8 cellular contexts compared by ENCODE assay signal in genomic region chr19:30227071-30227621, GRCh38.
A peak's percentile ranks its signal among the peaks of the same experiment; 100 is the strongest.
DNase-seq lines count a peak whose midpoint lies in the region; FAIRE-seq and TF ChIP-seq lines count a peak whose summit lies in the region.

No MANE protein-coding gene starts in this region.

- DNase-seq in activated naive CD4-positive, alpha-beta T cell treated with anti-CD3 and anti-CD28 coated beads for 36 hours: no peak
- DNase-seq in activated naive CD4-positive, alpha-beta T cell treated with anti-CD3 and anti-CD28 coated beads, Interleukin-2, amount 50 U/mL, for 16 hours: no peak
- DNase-seq in right atrium auricular region (ENCODE audit: low spot score) (no peak), COLO829 (ENCODE audit: low spot score) (no peak), GM19239 (ENCODE audit: insufficient read length, low spot score) (no peak), NCI-H1930 (lab: John Stamatoyannopoulos, UW) (no peak)

- intact Hi-C loops in activated naive CD4-positive, alpha-beta T cell treated with anti-CD3 and anti-CD28 coated beads for 36 hours (cut with micrococcal nuclease): loop anchor here (1.0 to 10.0 kb wide), 4 partner anchors 178 to 1130 kb away; partner anchors contain the start of gene C19orf12

- H3K27ac ChIP-seq in right atrium auricular region: peak overlapping the region in 1 of 2 donors; percentile 42

- H3K27me3 Mint-ChIP-seq in activated naive CD4-positive, alpha-beta T cell treated with anti-CD3 and anti-CD28 coated beads for 36 hours (ENCODE audit: low read depth): peaks cover 58% of the 10 kb centered on the region

- H3K9ac ChIP-seq in skeletal muscle satellite cell (ENCODE audit: low read depth, low read length): peak overlapping the region; percentile 52

- no peaks in the 10 kb centered on the region for H3K9me3 Mint-ChIP-seq in activated naive CD4-positive, alpha-beta T cell treated with anti-CD3 and anti-CD28 coated beads for 36 hours

- peaks cover 6% of the 10 kb centered on the region in 2 donors for H3K27me3 ChIP-seq in right atrium auricular region
- H3K27me3 ChIP-seq in skeletal muscle satellite cell (ENCODE audit: control insufficient read depth, insufficient read depth, low read length): peaks cover 69% of the 10 kb centered on the region

- peak overlapping the region; percentile 79 for H3K4me3 Mint-ChIP-seq in activated naive CD4-positive, alpha-beta T cell treated with anti-CD3 and anti-CD28 coated beads for 36 hours

- peaks cover 2% of the 10 kb centered on the region for H3K36me3 Mint-ChIP-seq in activated naive CD4-positive, alpha-beta T cell treated with anti-CD3 and anti-CD28 coated beads for 36 hours (ENCODE audit: low read depth)

- H3K4me3 ChIP-seq in WI38 (ENCODE audit: low read depth, low read length): peak overlapping the region; percentile 59
- peak overlapping the region; percentile 50 to 64 for H3K4me3 ChIP-seq in right atrium auricular region
- peak overlapping the region; percentile 70 for H3K4me3 ChIP-seq in skeletal muscle satellite cell (ENCODE audit: low read length)

- H3K4me1 ChIP-seq in right atrium auricular region (peaks cover 0 to 49% of the 10 kb centered on the region in 2 donors), skeletal muscle satellite cell (ENCODE audit: control insufficient read depth, insufficient read depth, low read length) (peaks cover 3% of the 10 kb centered on the region)

- TF ChIP-seq CTCF in WI38 (IDR thresholded peaks at IDR 0.05; ENCODE audit: low read depth, low read length): no peak
- no peak for TF ChIP-seq CTCF in right atrium auricular region (IDR thresholded peaks at IDR 0.05)

- no peak overlapping the region for H3K27ac Mint-ChIP-seq in activated naive CD4-positive, alpha-beta T cell treated with anti-CD3 and anti-CD28 coated beads for 36 hours

- peaks cover 33% of the 10 kb centered on the region for H3K4me1 Mint-ChIP-seq in activated naive CD4-positive, alpha-beta T cell treated with anti-CD3 and anti-CD28 coated beads for 36 hours (ENCODE audit: low read depth)

- H3K4me2 ChIP-seq in skeletal muscle satellite cell (ENCODE audit: low read length): peak overlapping the region; percentile 96

- FAIRE-seq in GM19239 (lab: Jason Lieb, UNC): no peak

- H3K9me3 ChIP-seq in right atrium auricular region (no peaks in the 10 kb centered on the region), skeletal muscle satellite cell (replicated peaks; ENCODE audit: low read length) (no peaks in the 10 kb centered on the region)

- CTCF ChIA-PET in activated naive CD4-positive, alpha-beta T cell treated with anti-CD3 and anti-CD28 coated beads for 36 hours (lab: Charles Lee): interaction anchor here (1.4 kb wide), 1 partner anchor 8 kb away, joined by 3 read pairs; no protein-coding TSS in a partner anchor

- H3K36me3 ChIP-seq in right atrium auricular region (no peaks in the 10 kb centered on the region), skeletal muscle satellite cell (ENCODE audit: insufficient read depth, low read length) (no peaks in the 10 kb centered on the region)
